8 cellular contexts compared by ENCODE assay signal in the genomic region with DNA sequence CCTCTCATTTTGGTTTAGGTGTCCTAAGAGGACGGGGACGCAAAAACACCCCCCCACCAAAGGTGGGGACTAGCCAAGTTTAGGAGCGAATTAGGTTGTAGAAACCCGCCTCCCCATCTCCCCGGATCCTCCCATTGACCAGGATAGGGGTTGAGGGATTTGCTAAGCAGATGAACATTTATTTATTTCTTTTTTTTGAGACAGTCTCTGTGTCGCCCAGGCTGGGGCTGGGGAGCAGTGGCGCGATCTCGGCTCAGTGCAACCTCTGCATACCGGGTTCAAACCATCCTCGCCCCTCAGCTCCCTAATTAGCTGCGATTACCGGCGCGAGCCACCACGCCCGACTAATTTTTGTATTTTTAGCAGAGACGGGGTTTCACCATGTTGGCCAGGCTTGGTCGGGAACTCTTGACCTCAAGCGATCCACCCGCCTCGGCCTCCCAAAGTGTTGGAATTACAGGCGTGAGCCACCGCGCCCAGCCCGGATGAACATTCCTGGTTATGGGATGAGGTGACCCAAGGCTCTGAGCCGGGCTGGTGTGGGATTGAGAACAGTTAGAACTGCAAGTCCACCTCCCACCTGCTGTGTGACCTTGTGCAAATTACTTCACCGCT. TPM values are rescaled to one million over a fixed set of nuclear protein-coding genes. Genes with fewer than 3 reads are reported as not detected.
DNase-seq lines count a peak whose midpoint lies in the region; ATAC-seq and TF ChIP-seq lines count a peak whose summit lies in the region.

No MANE protein-coding gene starts in this region.

- no peak for TF ChIP-seq CTCF in Peyer's patch (IDR thresholded peaks at IDR 0.05)

- peak overlapping the region; percentile 97 for H3K27ac Mint-ChIP-seq in activated CD4-positive, alpha-beta T cell treated with anti-CD3 and anti-CD28 coated beads, Interleukin-2, amount 10 ng/mL, durations not matched to agents 7 days and 5 days

- peaks cover 0 to 44% (median 11%) of the 10 kb centered on the region in 4 donors for H3K4me1 ChIP-seq in Peyer's patch
- H3K4me1 ChIP-seq in effector memory CD4-positive, alpha-beta T cell (ENCODE audit: control insufficient read depth, insufficient read depth, low read length, poor library complexity, severe bottlenecking) = peaks cover 27% of the 10 kb centered on the region
- peaks cover 2 to 12% of the 10 kb centered on the region in 2 donors for H3K4me1 ChIP-seq in aorta (ENCODE audit: control insufficient read depth in 1 of 2, insufficient read depth in 2 of 2, low read length in 2 of 2)

- H3K36me3 Mint-ChIP-seq in activated CD4-positive, alpha-beta T cell treated with anti-CD3 and anti-CD28 coated beads, Interleukin-2, amount 10 ng/mL, durations not matched to agents 7 days and 5 days (ENCODE audit: low read depth) = peaks cover 40% of the 10 kb centered on the region

- peak overlapping the region; percentile 85 for H3K4me3 Mint-ChIP-seq in activated CD4-positive, alpha-beta T cell treated with anti-CD3 and anti-CD28 coated beads, Interleukin-2, amount 10 ng/mL, durations not matched to agents 7 days and 5 days

- DNase-seq in activated CD4-positive, alpha-beta T cell treated with anti-CD3 and anti-CD28 coated beads, Interleukin-2, amount 10 ng/mL, durations not matched to agents 7 days and 5 days = no peak
- DNase-seq in activated CD4-positive, alpha-beta T cell treated with anti-CD3 and anti-CD28 coated beads for 4 hours = no peak
- DNase-seq in Peyer's patch (peak in 2 of 3 donors; percentile 57 to 58), mucosa of gallbladder (ENCODE audit: low spot score) (peak; percentile 17), aorta (peak; percentile 56 to 79)
- no peak for DNase-seq in effector memory CD4-positive, alpha-beta T cell

- H3K27me3 ChIP-seq in Peyer's patch = no peaks in the 10 kb centered on the region
- no peaks in the 10 kb centered on the region for H3K27me3 ChIP-seq in effector memory CD4-positive, alpha-beta T cell (replicated peaks; ENCODE audit: control insufficient read depth, insufficient read depth, low read length, poor library complexity, severe bottlenecking)
- H3K27me3 ChIP-seq in aorta (ENCODE audit: control insufficient read depth in 1 of 2, insufficient read depth in 2 of 2, low read length in 1 of 2) = no peaks in the 10 kb centered on the region

- 4% methylated on average over 28 of the region's 28 CpGs for WGBS in aorta, 2 donors

- no peaks in the 10 kb centered on the region for H3K9me3 ChIP-seq in Peyer's patch
- H3K9me3 ChIP-seq in effector memory CD4-positive, alpha-beta T cell (ENCODE audit: control insufficient read depth, low read length) = no peaks in the 10 kb centered on the region
- H3K9me3 ChIP-seq in aorta (ENCODE audit: control insufficient read depth, low read length) = no peaks in the 10 kb centered on the region

- peaks cover 4% of the 10 kb centered on the region for H3K9me3 Mint-ChIP-seq in activated CD4-positive, alpha-beta T cell treated with anti-CD3 and anti-CD28 coated beads, Interleukin-2, amount 10 ng/mL, durations not matched to agents 7 days and 5 days

- H3K4me3 ChIP-seq in Peyer's patch = peak overlapping the region; percentile 77 to 90 (median 84)
- peak overlapping the region; percentile 91 for H3K4me3 ChIP-seq in effector memory CD4-positive, alpha-beta T cell (ENCODE audit: insufficient read depth, low read depth, low read length, poor library complexity, severe bottlenecking)
- peak overlapping the region; percentile 70 to 73 for H3K4me3 ChIP-seq in aorta (ENCODE audit: low read length in 2 of 2)

- intact Hi-C loops in aorta (cut with DNase I) = no loop called here

- H3K36me3 ChIP-seq in Peyer's patch = peaks cover 0 to 22% (median 0%) of the 10 kb centered on the region in 3 donors
- peaks cover 11% of the 10 kb centered on the region for H3K36me3 ChIP-seq in effector memory CD4-positive, alpha-beta T cell (ENCODE audit: control insufficient read depth, insufficient read depth, low read length)
- H3K36me3 ChIP-seq in aorta (ENCODE audit: control insufficient read depth in 1 of 2, insufficient read depth in 2 of 2, low read length in 1 of 2) = peaks cover 0 to 2% of the 10 kb centered on the region in 2 donors

- POLR2A ChIA-PET in activated CD4-positive, alpha-beta T cell treated with anti-CD3 and anti-CD28 coated beads, Interleukin-2, amount 10 ng/mL, durations not matched to agents 7 days and 5 days (lab: Charles Lee) = no interaction called here

- H3K27me3 Mint-ChIP-seq in activated CD4-positive, alpha-beta T cell treated with anti-CD3 and anti-CD28 coated beads, Interleukin-2, amount 10 ng/mL, durations not matched to agents 7 days and 5 days = no peaks in the 10 kb centered on the region

- no peak for TF ChIP-seq POLR2A in Peyer's patch (IDR thresholded peaks at IDR 0.05)

- CTCF ChIA-PET in activated CD4-positive, alpha-beta T cell treated with anti-CD3 and anti-CD28 coated beads, Interleukin-2, amount 10 ng/mL, durations not matched to agents 7 days and 5 days (lab: Charles Lee) = no interaction called here

- H3K4me1 Mint-ChIP-seq in activated CD4-positive, alpha-beta T cell treated with anti-CD3 and anti-CD28 coated beads, Interleukin-2, amount 10 ng/mL, durations not matched to agents 7 days and 5 days = peaks cover 37% of the 10 kb centered on the region

- ATAC-seq in aorta (ENCODE audit: low FRiP score) = no peak
- no peak for ATAC-seq in GM21381 (IDR thresholded peaks at IDR 0.05; ENCODE audit: unreplicated experiment)
- ATAC-seq in HG03378 (IDR thresholded peaks at IDR 0.05; ENCODE audit: unreplicated experiment) = no peak

- peak overlapping the region; percentile 94 to 98 (median 97) for H3K27ac ChIP-seq in Peyer's patch
- H3K27ac ChIP-seq in effector memory CD4-positive, alpha-beta T cell (ENCODE audit: insufficient read depth, low read length, poor library complexity, severe bottlenecking) = peak overlapping the region; percentile 98
- H3K27ac ChIP-seq in aorta (ENCODE audit: low read depth in 1 of 2, low read length in 2 of 2) = peak overlapping the region in 1 of 2 donors; percentile 82

RNA-seq across cellular contexts. Expression of a gene that starts 0.9 kb away (rescaled TPM):
- total RNA-seq in activated CD4-positive, alpha-beta T cell treated with anti-CD3 and anti-CD28 coated beads, Interleukin-2, amount 10 ng/mL, durations not matched to agents 7 days and 5 days = 100 to 1,000 TPM; 184 to 214 TPM
- total RNA-seq in Peyer's patch (100 to 1,000 TPM; 198 to 284 (median 234) TPM), mucosa of gallbladder (286 TPM), aorta (100 to 1,000 TPM; 174 to 178 TPM)
- 10 to 100 TPM; 50.2 to 92.2 TPM for polyA plus RNA-seq in aorta

RNA-seq across cellular contexts. Expression of a gene that starts 19.4 kb away (rescaled TPM):
- 10 to 100 TPM; 21.7 to 23.5 TPM for total RNA-seq in activated CD4-positive, alpha-beta T cell treated with anti-CD3 and anti-CD28 coated beads, Interleukin-2, amount 10 ng/mL, durations not matched to agents 7 days and 5 days
- total RNA-seq in Peyer's patch = 10 to 100 TPM in 1 of 4 donors, 1 to 10 TPM in 3; 7.0 to 11.9 (median 9.2) TPM
- total RNA-seq in mucosa of gallbladder = 16.7 TPM
- total RNA-seq in aorta = 10 to 100 TPM; 15.4 to 20.3 TPM
- 1 to 10 TPM; 1.5 to 4.6 TPM for polyA plus RNA-seq in aorta

RNA-seq across cellular contexts. Expression of a gene that starts 51.0 kb away (rescaled TPM):
- 1 to 10 TPM; 7.5 to 8.3 TPM for total RNA-seq in activated CD4-positive, alpha-beta T cell treated with anti-CD3 and anti-CD28 coated beads, Interleukin-2, amount 10 ng/mL, durations not matched to agents 7 days and 5 days
- total RNA-seq in Peyer's patch (1 to 10 TPM; 4.9 to 9.9 (median 5.3) TPM), mucosa of gallbladder (13.4 TPM), aorta (10 to 100 TPM in 1 of 2 donors, 1 to 10 TPM in 1; 8.1 to 11.0 TPM)
- polyA plus RNA-seq in aorta = 1 to 10 TPM in 1 of 2 donors, under 1 TPM in 1; 0.88 to 2.1 TPM

Comparison
In these comparisons a context has a peak if more than half of its experiments do, and no peak if none do; other contexts are left out.
1. DNase-seq: peak in Peyer's patch (2 of 3), mucosa of gallbladder (single experiment) and aorta (2 of 2); none in activated CD4-positive, alpha-beta T cell treated with anti-CD3 and anti-CD28 coated beads, Interleukin-2, amount 10 ng/mL, durations not matched to agents 7 days and 5 days (single experiment), activated CD4-positive, alpha-beta T cell treated with anti-CD3 and anti-CD28 coated beads for 4 hours (0 of 2) and effector memory CD4-positive, alpha-beta T cell (0 of 3).
2. Peak in every context shown above with its lines, with median percentiles within 50 percentile points of each other: H3K4me3 ChIP-seq.